Comparison of ENCODE assay signal across 19 cellular contexts in the genomic region with DNA sequence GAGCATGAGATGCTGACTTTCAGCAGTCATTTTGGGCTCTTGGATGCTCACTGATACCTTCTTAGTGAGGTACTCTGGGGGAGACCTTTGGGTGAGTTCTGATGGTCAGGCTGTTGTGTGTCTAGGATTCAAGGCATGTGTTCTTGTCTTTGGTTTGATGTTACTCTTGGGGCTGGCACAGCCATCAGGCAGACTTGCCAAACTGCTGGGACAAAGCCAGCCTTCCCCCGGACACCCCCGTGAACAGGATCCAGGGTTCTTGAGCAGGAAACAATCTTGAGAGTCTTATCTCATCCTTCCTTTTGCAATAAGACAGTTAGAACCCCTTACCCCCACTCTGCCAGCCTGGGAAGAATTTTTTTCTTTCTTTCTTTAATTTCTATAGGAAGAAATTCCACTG. TPM values are rescaled to one million over a fixed set of nuclear protein-coding genes. Genes with fewer than 3 reads are reported as not detected.
DNase-seq lines count a peak whose midpoint lies in the region; TF ChIP-seq lines count a peak whose summit lies in the region.
"Had no signal": no experiment of that assay in that cellular context is flagged by ENCODE, and none has a peak within 500 bp of the region (broad histone marks: within the 10 kb centered on the region; RNA-seq: fewer than 3 reads in every experiment).

No MANE protein-coding gene starts in this region.

- intact Hi-C loops in cardiac septum (cut with DNase I) (no loop called here), left ventricle myocardium inferior (cut with micrococcal nuclease) (no loop called here)
- intact Hi-C loops in dendritic cell treated with granulocyte-macrophage colony-stimulating factor and Interleukin-4, amounts not matched to agents 40 ng/mL and 50 ng/mL, for 4 days (cut with micrococcal nuclease) = no loop called here
- intact Hi-C loops in activated naive CD4-positive, alpha-beta T cell treated with anti-CD3 and anti-CD28 coated beads for 36 hours (cut with micrococcal nuclease) = no loop called here

- H3K9me3 ChIP-seq in left ventricle myocardium inferior (replicated peaks) = no peaks in the 10 kb centered on the region
- H3K9me3 ChIP-seq: A549, gastroesophageal sphincter, lower lobe of right lung, tibial nerve had no signal

- peaks cover 45% of the 10 kb centered on the region for H3K4me1 Mint-ChIP-seq in dendritic cell treated with granulocyte-macrophage colony-stimulating factor and Interleukin-4, amounts not matched to agents 40 ng/mL and 50 ng/mL, for 4 days (ENCODE audit: low read depth)
- peaks cover 8% of the 10 kb centered on the region for H3K4me1 Mint-ChIP-seq in activated naive CD4-positive, alpha-beta T cell treated with anti-CD3 and anti-CD28 coated beads for 36 hours (ENCODE audit: low read depth)

- CTCF ChIA-PET in activated naive CD4-positive, alpha-beta T cell treated with anti-CD3 and anti-CD28 coated beads for 36 hours (lab: Charles Lee) = no interaction called here

- no peaks in the 10 kb centered on the region for H3K27me3 ChIP-seq in left ventricle myocardium inferior (ENCODE audit: low read depth)
- H3K27me3 ChIP-seq: gastroesophageal sphincter, tibial nerve had no signal

- H3K27ac ChIP-seq in left ventricle myocardium inferior (replicated peaks) = no peak overlapping the region
- H3K27ac ChIP-seq: A549, gastroesophageal sphincter, lower lobe of right lung, tibial nerve had no signal

- H3K27ac Mint-ChIP-seq in dendritic cell treated with granulocyte-macrophage colony-stimulating factor and Interleukin-4, amounts not matched to agents 40 ng/mL and 50 ng/mL, for 4 days = peak overlapping the region; percentile 23
- no peak overlapping the region for H3K27ac Mint-ChIP-seq in activated naive CD4-positive, alpha-beta T cell treated with anti-CD3 and anti-CD28 coated beads for 36 hours

- DNase-seq in cardiac septum (ENCODE audit: low spot score) (peak; percentile 22), left ventricle myocardium inferior (no peak), middle frontal gyrus (ENCODE audit: extremely low spot score, low spot score) (peak; percentile 28), NCI-H2227 (lab: John Stamatoyannopoulos, UW; ENCODE audit: unreplicated experiment) (no peak), NCI-H2227 treated with DMSO at 0.1 percent for 48 hours (lab: John Stamatoyannopoulos, UW) (no peak)
- no peak for DNase-seq in activated CD4-positive, alpha-beta T cell treated with anti-CD3 and anti-CD28 coated beads for 1 hour
- no peak for DNase-seq in activated naive CD4-positive, alpha-beta T cell treated with anti-CD3 and anti-CD28 coated beads for 36 hours
- DNase-seq: activated CD4-positive, alpha-beta T cell treated with anti-CD3 and anti-CD28 coated beads, Interleukin-2, amount 50 U/mL, for 1 hour; activated naive CD4-positive, alpha-beta T cell treated with anti-CD3 and anti-CD28 coated beads, Interleukin-2, amount 50 U/mL, for 16 hours; amygdala; effector CD4-positive, alpha-beta T cell; erythroblast; lower lobe of right lung; NCI-H1417; NCI-H2081 had no signal

- H3K27me3 Mint-ChIP-seq in dendritic cell treated with granulocyte-macrophage colony-stimulating factor and Interleukin-4, amounts not matched to agents 40 ng/mL and 50 ng/mL, for 4 days = no peaks in the 10 kb centered on the region
- H3K27me3 Mint-ChIP-seq in activated naive CD4-positive, alpha-beta T cell treated with anti-CD3 and anti-CD28 coated beads for 36 hours (ENCODE audit: low read depth) = no peaks in the 10 kb centered on the region

- no peak for TF ChIP-seq CTCF in left ventricle myocardium inferior (IDR thresholded peaks at IDR 0.05; ENCODE audit: borderline replicate concordance)

- no peak overlapping the region for H3K4me3 Mint-ChIP-seq in dendritic cell treated with granulocyte-macrophage colony-stimulating factor and Interleukin-4, amounts not matched to agents 40 ng/mL and 50 ng/mL, for 4 days
- H3K4me3 Mint-ChIP-seq in activated naive CD4-positive, alpha-beta T cell treated with anti-CD3 and anti-CD28 coated beads for 36 hours = no peak overlapping the region

- H3K36me3 ChIP-seq in left ventricle myocardium inferior = peaks cover 15% of the 10 kb centered on the region

- H3K4me3 ChIP-seq in left ventricle myocardium inferior = no peak overlapping the region
- H3K4me3 ChIP-seq: A549, gastroesophageal sphincter, lower lobe of right lung, tibial nerve had no signal

- no peaks in the 10 kb centered on the region for H3K9me3 Mint-ChIP-seq in dendritic cell treated with granulocyte-macrophage colony-stimulating factor and Interleukin-4, amounts not matched to agents 40 ng/mL and 50 ng/mL, for 4 days
- H3K9me3 Mint-ChIP-seq in activated naive CD4-positive, alpha-beta T cell treated with anti-CD3 and anti-CD28 coated beads for 36 hours = no peaks in the 10 kb centered on the region

- H3K36me3 Mint-ChIP-seq in dendritic cell treated with granulocyte-macrophage colony-stimulating factor and Interleukin-4, amounts not matched to agents 40 ng/mL and 50 ng/mL, for 4 days (ENCODE audit: low read depth) = peaks cover 47% of the 10 kb centered on the region
- peaks cover 4% of the 10 kb centered on the region for H3K36me3 Mint-ChIP-seq in activated naive CD4-positive, alpha-beta T cell treated with anti-CD3 and anti-CD28 coated beads for 36 hours (ENCODE audit: low read depth)

- H3K4me1 ChIP-seq in left ventricle myocardium inferior = peaks cover 12% of the 10 kb centered on the region

RNA-seq across cellular contexts. Expression of gene SUFU, which starts 42.2 kb away (rescaled TPM):
- total RNA-seq in cardiac septum (6.1 TPM), left ventricle myocardium inferior (7.9 TPM)
- 1 to 10 TPM; 6.6 to 7.1 TPM for total RNA-seq in activated naive CD4-positive, alpha-beta T cell treated with anti-CD3 and anti-CD28 coated beads for 36 hours

RNA-seq across cellular contexts. Expression of gene ACTR1A, which starts 43.5 kb away (rescaled TPM):
- total RNA-seq in cardiac septum = 123 TPM
- total RNA-seq in left ventricle myocardium inferior = 103 TPM
- total RNA-seq in activated naive CD4-positive, alpha-beta T cell treated with anti-CD3 and anti-CD28 coated beads for 36 hours = 10 to 100 TPM; 59.6 to 60.8 TPM

Comparison
In these comparisons a context has a peak if more than half of its experiments do, and no peak if none do; other contexts are left out.
1. DNase-seq: peak in cardiac septum (single experiment) and middle frontal gyrus (single experiment); none in left ventricle myocardium inferior (single experiment), activated CD4-positive, alpha-beta T cell treated with anti-CD3 and anti-CD28 coated beads for 1 hour (single experiment), NCI-H2227 (single experiment), NCI-H2227 treated with DMSO at 0.1 percent for 48 hours (single experiment) and activated naive CD4-positive, alpha-beta T cell treated with anti-CD3 and anti-CD28 coated beads for 36 hours (single experiment).